ENCODE assay signal across 8 cellular contexts in the genomic region with DNA sequence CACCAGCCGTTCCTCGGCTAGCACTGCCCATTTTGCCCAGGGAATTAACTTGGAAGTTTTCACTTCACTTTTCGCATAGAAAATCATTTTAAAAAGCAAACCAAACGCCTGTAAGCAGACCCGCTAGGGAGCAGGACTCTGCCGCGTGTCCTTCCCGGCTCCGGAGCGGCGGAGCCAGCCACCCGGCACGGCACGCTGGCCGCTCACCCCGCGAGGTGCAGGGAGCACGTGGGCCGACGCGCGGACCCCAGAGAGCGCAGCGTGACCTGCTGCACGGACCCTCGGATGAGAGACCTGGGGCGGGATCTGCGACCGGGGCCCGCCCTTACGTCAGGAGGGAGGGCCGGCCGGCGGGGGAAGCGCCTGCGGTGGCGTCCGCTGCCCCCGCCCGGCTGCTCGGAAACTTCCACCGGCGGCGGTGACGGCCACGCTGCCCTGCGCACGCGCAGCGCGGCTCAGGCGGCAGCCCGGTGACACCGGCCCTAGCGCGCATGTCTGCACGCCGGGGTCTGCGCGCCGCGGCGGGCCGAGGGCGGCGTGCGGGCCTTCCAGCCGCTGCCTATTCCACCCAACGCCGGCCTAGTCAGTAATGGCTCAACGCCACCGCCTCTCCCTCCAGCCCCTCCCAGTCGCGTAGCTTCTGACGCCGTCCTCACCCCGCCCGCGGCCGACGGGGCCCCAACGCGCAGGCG. TPM values are rescaled to one million over a fixed set of nuclear protein-coding genes. Genes with fewer than 3 reads are reported as not detected.
DNase-seq lines count a peak whose midpoint lies in the region; ATAC-seq and TF ChIP-seq lines count a peak whose summit lies in the region.

No MANE protein-coding gene starts in this region.

- H3K4me3 ChIP-seq in DOHH2 (ENCODE audit: low read length) (peak overlapping the region; percentile 83), GM23248 (peak overlapping the region; percentile 74)

- H3K27ac ChIP-seq in DOHH2 (ENCODE audit: low read depth, low read length) (peak overlapping the region; percentile 83), GM23248 (peak overlapping the region; percentile 93), KOPT-K1 (ENCODE audit: low read depth, low read length, poor library complexity, severe bottlenecking) (peak overlapping the region; percentile 94)

- H3K4me2 ChIP-seq in DOHH2 (ENCODE audit: low read length): peak overlapping the region; percentile 93
- H3K4me2 ChIP-seq in GM23248 (ENCODE audit: unreplicated experiment): peak overlapping the region; percentile 76

- H3K36me3 ChIP-seq in DOHH2 (ENCODE audit: control insufficient read depth, low read length): peaks cover 30% of the 10 kb centered on the region
- no peaks in the 10 kb centered on the region for H3K36me3 ChIP-seq in GM23248 (ENCODE audit: low read depth)
- peaks cover 18% of the 10 kb centered on the region for H3K36me3 ChIP-seq in KOPT-K1 (ENCODE audit: insufficient read depth, low read length)

- DNase-seq in GM23248 (peak; percentile 97), RPMI7951 (ENCODE audit: low read depth) (peak; percentile 92), fibroblast of peridontal ligament (ENCODE audit: extremely low read depth) (peak; percentile 94)
- DNase-seq in activated T-helper 2 cell treated with anti-CD3 and anti-CD28 coated beads, Interferon-gamma antibody, Interleukin-2, Interleukin-4, amounts not matched to agents 10 μg/mL and 5 μg/mL and 100 μg/mL, durations not matched to agents 14 hours and 24 hours and 36 hours (ENCODE audit: low spot score): peak; percentile 97
- DNase-seq in stimulated activated naive CD8-positive, alpha-beta T cell treated with anti-CD3 and anti-CD28 coated beads, Interleukin-15, amount 100 ng/mL, for 72 hours: peak; percentile 98 to 99

- no peaks in the 10 kb centered on the region for H3K27me3 Mint-ChIP-seq in activated T-helper 2 cell treated with anti-CD3 and anti-CD28 coated beads, Interferon-gamma antibody, Interleukin-2, Interleukin-4, amounts not matched to agents 10 μg/mL and 5 μg/mL and 100 μg/mL, durations not matched to agents 14 hours and 24 hours and 36 hours (ENCODE audit: low read depth)
- H3K27me3 Mint-ChIP-seq in nephron (ENCODE audit: low read depth): no peaks in the 10 kb centered on the region
- peaks cover 10% of the 10 kb centered on the region for H3K27me3 Mint-ChIP-seq in stimulated activated naive CD8-positive, alpha-beta T cell treated with anti-CD3 and anti-CD28 coated beads, Interleukin-15, amount 100 ng/mL, for 72 hours

- H3K27me3 ChIP-seq in DOHH2 (ENCODE audit: control insufficient read depth, low read length) (no peaks in the 10 kb centered on the region), GM23248 (replicated peaks; ENCODE audit: insufficient read depth) (no peaks in the 10 kb centered on the region)

- WGBS in GM23248 (ENCODE audit: low coverage in 1 of 2, low lambda C conversion rate in 2 of 2, missing lambda C conversion rate in 2 of 2), 2 experiments: 1% methylated on average over 60 to 68 of the region's 84 CpGs

- H4K20me1 ChIP-seq in DOHH2 (ENCODE audit: control insufficient read depth, insufficient read depth, low read depth, low read length) (peaks cover 26% of the 10 kb centered on the region), GM23248 (ENCODE audit: insufficient read depth) (no peaks in the 10 kb centered on the region; the same call in 1 of the 2 replicates)

- peak overlapping the region; percentile 76 for H2AFZ ChIP-seq in GM23248

- peak; percentile 86 for ATAC-seq in stimulated activated naive CD8-positive, alpha-beta T cell treated with anti-CD3 and anti-CD28 coated beads, Interleukin-15, amount 100 ng/mL, for 72 hours

- peak overlapping the region; percentile 86 for H3K9ac ChIP-seq in GM23248

- peaks cover 26% of the 10 kb centered on the region for H3K36me3 Mint-ChIP-seq in activated T-helper 2 cell treated with anti-CD3 and anti-CD28 coated beads, Interferon-gamma antibody, Interleukin-2, Interleukin-4, amounts not matched to agents 10 μg/mL and 5 μg/mL and 100 μg/mL, durations not matched to agents 14 hours and 24 hours and 36 hours (ENCODE audit: low read depth)
- no peaks in the 10 kb centered on the region for H3K36me3 Mint-ChIP-seq in nephron (ENCODE audit: low read depth)

- intact Hi-C loops in activated T-helper 2 cell treated with anti-CD3 and anti-CD28 coated beads, Interferon-gamma antibody, Interleukin-2, Interleukin-4, amounts not matched to agents 10 μg/mL and 5 μg/mL and 100 μg/mL, durations not matched to agents 14 hours and 24 hours and 36 hours (cut with micrococcal nuclease): loop anchor here (1.0 to 2.0 kb wide), 5 partner anchors 24 to 1290 kb away; partner anchors contain the start of genes ICE1, MED10, NSUN2 and SRD5A1

- H3K4me1 ChIP-seq in DOHH2 (ENCODE audit: control insufficient read depth, low read length): peaks cover 42% of the 10 kb centered on the region
- H3K4me1 ChIP-seq in GM23248 (ENCODE audit: insufficient read depth): peaks cover 19% of the 10 kb centered on the region

- in situ Hi-C loops in GM23248 (cut with MboI): no loop called here

- TF ChIP-seq CTCF in DOHH2 (IDR thresholded peaks at IDR 0.05; ENCODE audit: low read depth, low read length, poor library complexity, severe bottlenecking): no peak
- TF ChIP-seq CTCF in nephron (IDR thresholded peaks at IDR 0.05; ENCODE audit: unreplicated experiment in 3 of 3): no peak

- H3K79me2 ChIP-seq in DOHH2 (ENCODE audit: control insufficient read depth, low read length): peaks cover 37% of the 10 kb centered on the region
- peaks cover 32% of the 10 kb centered on the region for H3K79me2 ChIP-seq in GM23248 (ENCODE audit: insufficient read depth)

- no peaks in the 10 kb centered on the region for H3K9me3 ChIP-seq in DOHH2 (ENCODE audit: control insufficient read depth, insufficient read depth, low read length)
- no peaks in the 10 kb centered on the region for H3K9me3 ChIP-seq in GM23248 (ENCODE audit: low read depth)
- no peaks in the 10 kb centered on the region for H3K9me3 ChIP-seq in KOPT-K1 (ENCODE audit: insufficient read depth, low read length, poor library complexity, severe bottlenecking)

- H3F3A ChIP-seq in DOHH2 (ENCODE audit: control insufficient read depth, insufficient read depth) (peaks cover 3% of the 10 kb centered on the region; the same call in 1 of the 2 replicates), GM23248 (ENCODE audit: insufficient read depth) (peaks cover 17% of the 10 kb centered on the region)

- H3K9me2 ChIP-seq in DOHH2 (replicated peaks; ENCODE audit: control insufficient read depth, low read length) (no peaks in the 10 kb centered on the region), GM23248 (ENCODE audit: insufficient read depth) (no peaks in the 10 kb centered on the region)

- H3K9me3 Mint-ChIP-seq in activated T-helper 2 cell treated with anti-CD3 and anti-CD28 coated beads, Interferon-gamma antibody, Interleukin-2, Interleukin-4, amounts not matched to agents 10 μg/mL and 5 μg/mL and 100 μg/mL, durations not matched to agents 14 hours and 24 hours and 36 hours: no peaks in the 10 kb centered on the region
- H3K9me3 Mint-ChIP-seq in nephron: no peaks in the 10 kb centered on the region
- no peaks in the 10 kb centered on the region for H3K9me3 Mint-ChIP-seq in stimulated activated naive CD8-positive, alpha-beta T cell treated with anti-CD3 and anti-CD28 coated beads, Interleukin-15, amount 100 ng/mL, for 72 hours

- H3K4me1 Mint-ChIP-seq in activated T-helper 2 cell treated with anti-CD3 and anti-CD28 coated beads, Interferon-gamma antibody, Interleukin-2, Interleukin-4, amounts not matched to agents 10 μg/mL and 5 μg/mL and 100 μg/mL, durations not matched to agents 14 hours and 24 hours and 36 hours (ENCODE audit: low read depth): peaks cover 32% of the 10 kb centered on the region
- peaks cover 37% of the 10 kb centered on the region for H3K4me1 Mint-ChIP-seq in nephron
- peaks cover 29% of the 10 kb centered on the region for H3K4me1 Mint-ChIP-seq in stimulated activated naive CD8-positive, alpha-beta T cell treated with anti-CD3 and anti-CD28 coated beads, Interleukin-15, amount 100 ng/mL, for 72 hours

- peak overlapping the region; percentile 86 for H3K4me3 Mint-ChIP-seq in activated T-helper 2 cell treated with anti-CD3 and anti-CD28 coated beads, Interferon-gamma antibody, Interleukin-2, Interleukin-4, amounts not matched to agents 10 μg/mL and 5 μg/mL and 100 μg/mL, durations not matched to agents 14 hours and 24 hours and 36 hours (ENCODE audit: low read depth)
- peak overlapping the region; percentile 88 to 93 (median 88) for H3K4me3 Mint-ChIP-seq in nephron
- H3K4me3 Mint-ChIP-seq in stimulated activated naive CD8-positive, alpha-beta T cell treated with anti-CD3 and anti-CD28 coated beads, Interleukin-15, amount 100 ng/mL, for 72 hours: peak overlapping the region; percentile 85 to 89

- peak overlapping the region; percentile 93 for H3K27ac Mint-ChIP-seq in activated T-helper 2 cell treated with anti-CD3 and anti-CD28 coated beads, Interferon-gamma antibody, Interleukin-2, Interleukin-4, amounts not matched to agents 10 μg/mL and 5 μg/mL and 100 μg/mL, durations not matched to agents 14 hours and 24 hours and 36 hours
- peak overlapping the region; percentile 88 to 91 (median 90) for H3K27ac Mint-ChIP-seq in nephron
- H3K27ac Mint-ChIP-seq in stimulated activated naive CD8-positive, alpha-beta T cell treated with anti-CD3 and anti-CD28 coated beads, Interleukin-15, amount 100 ng/mL, for 72 hours: peak overlapping the region; percentile 78 to 96

RNA-seq across cellular contexts. Expression of gene TENT4A, which starts 0.5 kb away (rescaled TPM):
- total RNA-seq in GM23248 (2014; rRNA removed; shearing (Covaris generic)): 6.7 and 17.6 TPM in 2 replicates
- polyA plus RNA-seq in GM23248 (2016; fragmentation: Nextera tagmentation; extraction: Ambion mirVana): 2.0 and 3.0 TPM in 2 replicates
- total RNA-seq in RPMI7951 (2014; rRNA removed; shearing (Covaris generic)): 5.5 and 6.0 TPM in 2 replicates
- 39.4 and 40.1 TPM in 2 replicates for total RNA-seq in activated T-helper 2 cell treated with anti-CD3 and anti-CD28 coated beads, Interferon-gamma antibody, Interleukin-2, Interleukin-4, amounts not matched to agents 10 μg/mL and 5 μg/mL and 100 μg/mL, durations not matched to agents 14 hours and 24 hours and 36 hours

Comparison
In these comparisons a context has a peak if more than half of its experiments do, and no peak if none do; other contexts are left out.
1. Peak in every context shown above with its lines: DNase-seq, ATAC-seq, H3K4me3 ChIP-seq and H3K27ac ChIP-seq.